1 cellular context compared by ENCODE assay signal in genomic region chr4:183407635-183408463, GRCh38.
TF ChIP-seq lines count a peak whose summit lies in the region.

No MANE protein-coding gene starts in this region.

TF ChIP-seq in IMR-90, 13 proteins besides CTCF, POLR2A, EP300 and RAD21 (continued from another document):
- TF ChIP-seq USF2 (IDR thresholded peaks at IDR 0.05; ENCODE audit: low read depth, low read length) (no peak), MXI1 (IDR thresholded peaks at IDR 0.05; ENCODE audit: borderline replicate concordance, low read depth, low read length) (no peak), CEBPB (IDR thresholded peaks at IDR 0.05; ENCODE audit: low read depth, low read length) (no peak)
